31 cellular contexts compared by ENCODE assay signal in the genomic region with DNA sequence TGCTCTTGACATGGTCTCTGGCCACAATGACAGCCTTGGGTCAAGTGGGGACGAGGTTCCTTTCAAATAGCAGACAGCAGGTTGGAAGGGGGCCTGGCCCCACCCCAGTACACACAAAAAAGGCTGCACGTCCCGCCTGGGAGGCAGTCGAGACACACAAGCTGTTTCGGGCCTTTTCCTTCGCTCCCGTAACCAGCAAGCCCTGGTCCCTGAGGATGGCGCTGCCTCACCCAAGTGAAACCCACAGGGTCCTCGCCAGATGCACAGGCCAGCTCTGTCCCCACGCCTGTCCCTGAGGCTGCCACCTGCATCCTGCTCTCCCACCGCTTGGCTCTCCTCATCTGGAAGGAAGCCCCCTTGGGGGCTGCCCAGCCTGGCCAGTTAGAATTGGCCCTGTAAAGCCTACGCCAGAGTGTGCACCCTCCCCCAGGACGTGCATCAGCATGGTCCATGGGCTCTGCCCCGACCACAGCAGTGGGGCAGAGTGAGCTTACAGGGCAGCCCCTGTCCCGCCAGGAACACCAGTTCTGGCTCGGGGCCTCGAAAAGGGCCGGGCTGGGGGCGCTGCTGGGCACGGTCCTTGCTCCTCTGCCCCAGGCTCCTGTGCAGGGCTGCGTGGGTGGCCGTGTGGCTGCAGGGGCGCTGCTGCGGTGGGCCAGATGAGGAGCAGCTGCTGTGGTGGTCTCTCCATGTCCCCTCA. TPM values are rescaled to one million over a fixed set of nuclear protein-coding genes. Genes with fewer than 3 reads are reported as not detected.
A peak's percentile ranks its signal among the peaks of the same experiment; 100 is the strongest.
DNase-seq lines count a peak whose midpoint lies in the region; TF ChIP-seq lines count a peak whose summit lies in the region.
"Had no signal": no experiment of that assay in that cellular context is flagged by ENCODE, and none has a peak within 500 bp of the region (broad histone marks: within the 10 kb centered on the region; RNA-seq: fewer than 3 reads in every experiment).

No MANE protein-coding gene starts in this region.

- H3K36me3 Mint-ChIP-seq in HFFc6 (ENCODE audit: low read depth) = no peaks in the 10 kb centered on the region
- H3K36me3 Mint-ChIP-seq in endodermal cell (ENCODE audit: low read depth) = no peaks in the 10 kb centered on the region
- H3K36me3 Mint-ChIP-seq in neural progenitor cell = no peaks in the 10 kb centered on the region
- H3K36me3 Mint-ChIP-seq: stimulated activated naive B cell treated with anti-CD40 and anti-IgM and Interleukin-4, amounts not matched to agents 10 μg/mL and 1 μg/mL and 100 μg/mL, for 72 hours had no signal

- no peak for TF ChIP-seq POLR2A in stomach (IDR thresholded peaks at IDR 0.05)
- TF ChIP-seq POLR2A in esophagus squamous epithelium (IDR thresholded peaks at IDR 0.05) = no peak

- H4K20me1 ChIP-seq in neural progenitor cell (ENCODE audit: low read depth) = peaks cover 56% of the 10 kb centered on the region

- no peak overlapping the region for H3K4me3 Mint-ChIP-seq in HFFc6
- H3K4me3 Mint-ChIP-seq in endodermal cell = no peak overlapping the region
- H3K4me3 Mint-ChIP-seq in neural progenitor cell = peak overlapping the region; percentile 53

- H2AFZ ChIP-seq in neural progenitor cell (replicated peaks) = no peak overlapping the region
- H2AFZ ChIP-seq: PC-9 had no signal

- no peak overlapping the region for H3K27ac Mint-ChIP-seq in HFFc6
- no peak overlapping the region for H3K27ac Mint-ChIP-seq in endodermal cell
- no peak overlapping the region for H3K27ac Mint-ChIP-seq in neural progenitor cell
- H3K27ac Mint-ChIP-seq: activated CD4-positive, alpha-beta T cell treated with anti-CD3 and anti-CD28 coated beads, Interleukin-2, amount 10 ng/mL, durations not matched to agents 24 days and 14 days; activated naive CD4-positive, alpha-beta T cell treated with anti-CD3 and anti-CD28 coated beads, Interleukin-2, amount 50 U/mL, for 72 hours; CD4-positive, alpha-beta memory T cell; stimulated activated naive B cell treated with anti-CD40 and anti-IgM and Interleukin-4, amounts not matched to agents 10 μg/mL and 1 μg/mL and 100 μg/mL, for 72 hours had no signal

- no peak overlapping the region for H3K4me2 ChIP-seq in neural progenitor cell
- H3K4me2 ChIP-seq: PC-9 had no signal

- TF ChIP-seq CTCF in HFFc6 (IDR thresholded peaks at IDR 0.05) (peak; percentile 8; the same call in 1 of the 2 replicates), endodermal cell (conservative IDR thresholded peaks at IDR 0.05) (no peak), neural progenitor cell (IDR thresholded peaks at IDR 0.05) (no peak), coronary artery (IDR thresholded peaks at IDR 0.05) (no peak), stomach (IDR thresholded peaks at IDR 0.05) (no peak), esophagus squamous epithelium (IDR thresholded peaks at IDR 0.05) (no peak)

- intact Hi-C loops in stomach (cut with DNase I; ENCODE audit: low total_unique reads) (no loop called here), esophagus squamous epithelium (cut with DNase I) (no loop called here)

- H3K36me3 ChIP-seq in endodermal cell (ENCODE audit: control insufficient read depth, insufficient read depth, low read length) (no peaks in the 10 kb centered on the region), neural progenitor cell (no peaks in the 10 kb centered on the region), stomach (no peaks in the 10 kb centered on the region), esophagus squamous epithelium (no peaks in the 10 kb centered on the region)

- H3K79me2 ChIP-seq in neural progenitor cell (ENCODE audit: low read depth) = no peaks in the 10 kb centered on the region

- peaks cover 3% of the 10 kb centered on the region for H3F3A ChIP-seq in neural progenitor cell (ENCODE audit: low read depth)

- H3K4me1 Mint-ChIP-seq in HFFc6 (ENCODE audit: low read depth) = no peaks in the 10 kb centered on the region
- H3K4me1 Mint-ChIP-seq in endodermal cell = no peaks in the 10 kb centered on the region
- H3K4me1 Mint-ChIP-seq in neural progenitor cell = no peaks in the 10 kb centered on the region

- H3K4me1 ChIP-seq in endodermal cell (ENCODE audit: control insufficient read depth, insufficient read depth, low read length) (peaks cover 2% of the 10 kb centered on the region), neural progenitor cell (peaks cover 7% of the 10 kb centered on the region), stomach (peaks cover 19 to 24% (median 21%) of the 10 kb centered on the region in 4 donors), esophagus squamous epithelium (peaks cover 4 to 25% (median 19%) of the 10 kb centered on the region in 3 donors)

- H3K27me3 Mint-ChIP-seq in HFFc6 (ENCODE audit: insufficient read depth) (peaks cover 25% of the 10 kb centered on the region), endodermal cell (ENCODE audit: insufficient read depth) (peaks cover 85% of the 10 kb centered on the region), neural progenitor cell (ENCODE audit: insufficient read depth, low read depth) (peaks cover 50% of the 10 kb centered on the region)

- no peak for TF ChIP-seq EP300 in stomach (IDR thresholded peaks at IDR 0.05)

- no peaks in the 10 kb centered on the region for H3K9me3 ChIP-seq in endodermal cell (ENCODE audit: control insufficient read depth, low read length)
- no peaks in the 10 kb centered on the region for H3K9me3 ChIP-seq in neural progenitor cell (ENCODE audit: low read depth)
- H3K9me3 ChIP-seq in stomach = peaks cover 0 to 8% (median 4%) of the 10 kb centered on the region in 4 donors
- peaks cover 0 to 4% (median 0%) of the 10 kb centered on the region in 3 donors for H3K9me3 ChIP-seq in esophagus squamous epithelium

- 55 to 63% methylated on average over 17 to 24 of the region's 24 CpGs for WGBS in endodermal cell (ENCODE audit: insufficient coverage in 1 of 2, insufficient read length in 1 of 2), 2 experiments
- WGBS in stomach, 5 donors = 44 to 68% (median 46%) methylated on average over 14 to 24 of the region's 24 CpGs
- WGBS in esophagus squamous epithelium, 2 donors = 48 to 50% methylated on average over 4 to 10 of the region's 24 CpGs

- DNase-seq in 8988T (peak; percentile 29), HFFc6 (no peak), endodermal cell (peak; percentile 61), neural progenitor cell (ENCODE audit: low spot score) (peak; percentile 30), coronary artery (ENCODE audit: low spot score) (no peak), stomach (no peak), H4 (ENCODE audit: low spot score) (no peak), esophagus squamous epithelium (lab: John Stamatoyannopoulos, UW) (no peak)
- DNase-seq: activated CD4-positive, alpha-beta T cell treated with anti-CD3 and anti-CD28 coated beads, Interleukin-2, amount 10 ng/mL, durations not matched to agents 24 days and 14 days; activated CD8-positive, alpha-beta memory T cell treated with anti-CD3 and anti-CD28 coated beads for 24 hours; activated effector memory CD4-positive, alpha-beta T cell treated with Interleukin-2 at 50 U/mL for 16 hours; CD4-positive, alpha-beta memory T cell; effector CD8-positive, alpha-beta T cell; GOT3; Karpas-422; mesendoderm; NCI-H1417 treated with DMSO at 0.1 percent for 48 hours; NCI-H2081 treated with DMSO at 0.1 percent for 48 hours; NCI-H226; NCI-H69; occipital lobe; PC-9; SIG-M5; stimulated activated CD4-positive, alpha-beta T cell treated with anti-CD3 and anti-CD28 coated beads, Interleukin-15, amount 100 ng/mL, for 24 hours; stimulated activated naive B cell treated with anti-CD40 and anti-IgM and Interleukin-4, amounts not matched to agents 10 μg/mL and 1 μg/mL and 100 μg/mL, for 72 hours; T-helper 9 cell had no signal

- H3K9me3 Mint-ChIP-seq in HFFc6 (peaks cover 4% of the 10 kb centered on the region; the same call in 1 of the 2 replicates), endodermal cell (no peaks in the 10 kb centered on the region), neural progenitor cell (no peaks in the 10 kb centered on the region)
- H3K9me3 Mint-ChIP-seq: activated CD4-positive, alpha-beta T cell treated with anti-CD3 and anti-CD28 coated beads, Interleukin-2, amount 10 ng/mL, durations not matched to agents 24 days and 14 days; activated naive CD4-positive, alpha-beta T cell treated with anti-CD3 and anti-CD28 coated beads, Interleukin-2, amount 50 U/mL, for 72 hours; CD4-positive, alpha-beta memory T cell had no signal

- no peak overlapping the region for H3K4me3 ChIP-seq in endodermal cell (ENCODE audit: low read length)
- H3K4me3 ChIP-seq in neural progenitor cell = no peak overlapping the region
- H3K4me3 ChIP-seq in coronary artery = no peak overlapping the region
- H3K4me3 ChIP-seq in stomach = no peak overlapping the region
- H3K4me3 ChIP-seq in esophagus squamous epithelium = no peak overlapping the region
- H3K4me3 ChIP-seq: PC-9 had no signal

- no peak overlapping the region for H3K27ac ChIP-seq in endodermal cell (ENCODE audit: low read depth, low read length)
- no peak overlapping the region for H3K27ac ChIP-seq in neural progenitor cell
- no peak overlapping the region for H3K27ac ChIP-seq in coronary artery
- H3K27ac ChIP-seq in stomach = no peak overlapping the region
- no peak overlapping the region for H3K27ac ChIP-seq in esophagus squamous epithelium
- H3K27ac ChIP-seq: epithelial cell of prostate, HL-60, PC-9 had no signal

- H3K9ac ChIP-seq in endodermal cell (ENCODE audit: extremely low read depth, low read length, poor library complexity, severe bottlenecking) = no peak overlapping the region
- no peak overlapping the region for H3K9ac ChIP-seq in neural progenitor cell

- H3K27me3 ChIP-seq in endodermal cell (ENCODE audit: control insufficient read depth, insufficient read depth, low read length, poor library complexity, severe bottlenecking) (peaks cover 87% of the 10 kb centered on the region), neural progenitor cell (peaks cover 98% of the 10 kb centered on the region), stomach (peaks cover 26 to 97% (median 72%) of the 10 kb centered on the region in 3 donors), esophagus squamous epithelium (peaks cover 17 to 98% (median 29%) of the 10 kb centered on the region in 4 donors)

RNA-seq across cellular contexts. Expression of gene CPLX1, which starts 2.0 kb away (rescaled TPM):
- under 1 TPM in 5 of 6 experiments, not detected in 1; 0.12 to 0.32 (median 0.20) TPM for total RNA-seq in HFFc6 (2021; fragmentation: NEBNext Ultra II Directional; extraction: Animal tissue kit (Norgen Biotek cat#: 25700))
- total RNA-seq in endodermal cell (1 to 10 TPM; 1.0 to 1.9 TPM), neural progenitor cell (ENCODE audit: low replicate concordance) (not detected in 2 replicates), stomach (1 to 10 TPM in 1 of 5 donors, under 1 TPM in 1, not detected in 3; 0.37 to 1.2 TPM), esophagus squamous epithelium (under 1 TPM in 2 of 4 donors, not detected in 2; 0.44 to 0.57 TPM)
- 0.36 TPM for polyA plus RNA-seq in endodermal cell (2013, experiment 1 of 2)
- 1.0 TPM for polyA plus RNA-seq in endodermal cell (2013, experiment 2 of 2)
- polyA plus RNA-seq in stomach = 1 to 10 TPM; 1.9 to 2.9 (median 2.6) TPM
- total RNA-seq in H4 (2014; rRNA removed; shearing (Covaris generic)) = 0.17 TPM in 1 of 2 replicates, not detected in the other
- total RNA-seq: bronchial epithelial cell, glomerular endothelial cell had no signal

Comparison
In these comparisons a context has a peak if more than half of its experiments do, and no peak if none do; other contexts are left out.
1. DNase-seq: peak in 8988T (single experiment), endodermal cell (single experiment) and neural progenitor cell (single experiment); none in HFFc6 (single experiment), coronary artery (single experiment), stomach (single experiment), H4 (single experiment) and esophagus squamous epithelium (single experiment).